ENCODE assay signal across 25 cellular contexts in genomic region chr21:31418355-31419001, GRCh38.
"Had no signal": no experiment of that assay in that cellular context is flagged by ENCODE, and none has a peak within 500 bp of the region (broad histone marks: within the 10 kb centered on the region; RNA-seq: fewer than 3 reads in every experiment).

No MANE protein-coding gene starts in this region.

- H3K36me3 ChIP-seq: left lung, lower lobe of right lung, pancreas, prostate gland, tibial nerve, uterus had no signal

- FAIRE-seq: islet of Langerhans, kidney, pancreas had no signal

- H3K4me1 ChIP-seq: left lung, lower lobe of right lung, pancreas, prostate gland, tibial nerve, uterus had no signal

- H3K4me2 ChIP-seq: smooth muscle cell had no signal

- DNase-seq: immature natural killer cell; kidney; left colon; left lung; lower lobe of right lung; mammary epithelial cell; mesenchymal stem cell; naive thymus-derived CD8-positive, alpha-beta T cell; pancreas; posterior cingulate gyrus; retina; right cardiac atrium; stimulated activated CD4-positive, alpha-beta T cell treated with anti-CD3 and anti-CD28 coated beads, Interleukin-1b, Interleukin-23, amount 100 ng/mL, for 48 hours; stimulated activated CD4-positive, alpha-beta T cell treated with anti-CD3 and anti-CD28 coated beads, Interleukin-2, amount 100 ng/mL, for 48 hours; stimulated activated CD4-positive, alpha-beta T cell treated with anti-CD3 and anti-CD28 coated beads, Interleukin-4, amount 100 ng/mL, for 4 hours; stimulated activated CD8-positive, alpha-beta memory T cell treated with anti-CD3 and anti-CD28 coated beads, Interleukin-4, amount 100 ng/mL, for 48 hours; stimulated activated naive CD4-positive, alpha-beta T cell treated with Interleukin-2 at 50 U/mL for 16 hours; stimulated activated naive CD8-positive, alpha-beta T cell treated with anti-CD3 and anti-CD28 coated beads, Interleukin-15, amount 100 ng/mL, for 72 hours; substantia nigra; uterus had no signal

- H3K4me3 ChIP-seq: left lung, lower lobe of right lung, pancreas, prostate gland, smooth muscle cell, tibial nerve, uterus had no signal

- ATAC-seq: left colon; left lung; lower lobe of right lung; naive thymus-derived CD8-positive, alpha-beta T cell; pancreas; right cardiac atrium; stimulated activated memory B cell treated with anti-CD40 and anti-IgM and Interleukin-4, amounts not matched to agents 10 μg/mL and 1 μg/mL and 100 μg/mL, for 72 hours; stimulated activated naive CD8-positive, alpha-beta T cell treated with anti-CD3 and anti-CD28 coated beads, Interleukin-15, amount 100 ng/mL, for 72 hours had no signal

- H3K27me3 ChIP-seq: left lung, pancreas, tibial nerve, uterus had no signal

- H3K9me3 ChIP-seq: left lung, lower lobe of right lung, pancreas, prostate gland, tibial nerve, uterus had no signal

- H3K27ac ChIP-seq: left lung, lower lobe of right lung, pancreas, prostate gland, tibial nerve, uterus had no signal
